Comparison of ENCODE assay signal across 9 cellular contexts in the genomic region with DNA sequence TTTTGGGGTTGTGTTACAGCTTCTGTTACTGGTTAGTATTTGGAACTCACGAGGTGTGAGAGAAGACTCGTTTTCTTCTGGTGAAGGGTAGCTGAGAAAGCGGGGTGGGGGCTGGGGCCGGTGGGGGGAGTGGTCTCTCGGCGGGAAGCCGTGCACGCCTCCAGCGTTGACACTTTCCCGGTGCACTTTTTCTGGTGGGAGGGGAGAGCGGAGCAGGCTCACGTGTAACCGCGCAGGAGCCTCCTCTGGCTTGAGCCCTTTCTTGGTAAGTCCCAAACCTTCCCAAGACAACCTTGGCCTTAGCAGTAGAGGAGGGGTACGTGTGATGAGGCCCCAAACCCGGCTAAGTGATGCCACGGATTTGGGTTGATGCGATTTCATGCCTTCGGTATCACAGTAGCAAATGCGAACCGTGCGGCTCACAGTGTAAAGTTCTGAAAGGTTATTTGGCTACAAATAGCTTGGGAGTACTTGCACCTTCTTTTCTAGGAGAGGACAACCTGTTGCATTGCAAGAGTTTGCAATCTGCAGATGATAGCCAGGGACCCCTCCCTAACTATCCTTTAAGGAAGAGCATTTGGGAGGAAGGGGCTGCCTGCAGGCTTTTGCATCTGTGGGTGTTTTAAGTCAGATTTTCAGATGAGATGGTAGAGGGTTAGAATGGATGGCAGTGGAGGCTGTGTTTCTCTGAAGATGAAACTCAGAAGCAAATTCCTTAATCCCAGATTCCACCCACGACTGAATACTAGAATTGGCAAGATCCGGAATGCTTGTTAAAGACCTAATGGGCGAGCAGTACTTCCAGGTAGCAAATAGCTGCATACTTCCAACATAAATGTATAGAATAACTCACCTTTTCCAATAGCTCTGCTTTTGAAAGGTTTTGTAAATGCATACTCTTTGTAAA. TPM values are rescaled to one million over a fixed set of nuclear protein-coding genes. Genes with fewer than 3 reads are reported as not detected.
DNase-seq lines count a peak whose midpoint lies in the region; ATAC-seq, FAIRE-seq and TF ChIP-seq lines count a peak whose summit lies in the region.
"Had no signal": no experiment of that assay in that cellular context is flagged by ENCODE, and none has a peak within 500 bp of the region (broad histone marks: within the 10 kb centered on the region; RNA-seq: fewer than 3 reads in every experiment).

No MANE protein-coding gene starts in this region.

- no peaks in the 10 kb centered on the region for H3K79me2 ChIP-seq in H1 (ENCODE audit: control insufficient read depth in 1 of 2, insufficient read depth in 2 of 2, low read length in 2 of 2)

- no peak overlapping the region for H3K4ac ChIP-seq in H1 (replicated peaks; ENCODE audit: insufficient read length, low read depth, low read length)

- no peak overlapping the region for H4K91ac ChIP-seq in H1 (replicated peaks; ENCODE audit: insufficient read length, low read length)

- H2BK15ac ChIP-seq in H1 (ENCODE audit: low read length): no peak overlapping the region

- H3K14ac ChIP-seq in H1 (ENCODE audit: insufficient read length): no peak overlapping the region

- no peak for TF ChIP-seq POLR2A in H1 (IDR thresholded peaks at IDR 0.05; ENCODE audit: control extremely low read depth in 1 of 2, low read depth in 2 of 2, low read length in 2 of 2)

- TF ChIP-seq EP300 in H1 (IDR thresholded peaks at IDR 0.05; ENCODE audit: borderline replicate concordance in 1 of 2, low read depth in 2 of 2, low read length in 2 of 2): no peak

- ATAC-seq in activated naive CD4-positive, alpha-beta T cell treated with anti-CD3 and anti-CD28 coated beads, Interleukin-2, amount 50 U/mL, for 72 hours: no peak
- peak; percentile 66 for ATAC-seq in upper lobe of right lung
- no peak for ATAC-seq in GM21717 (IDR thresholded peaks at IDR 0.05; ENCODE audit: unreplicated experiment)

- peaks cover 0 to 14% (median 7%) of the 10 kb centered on the region in 4 experiments; a peak in 4 of 7 replicates for H3K4me1 ChIP-seq in H1 (replicated peaks in 1 of 4; ENCODE audit: control insufficient read depth in 3 of 4, insufficient read depth in 4 of 4, low read length in 3 of 4)
- peaks cover 14% of the 10 kb centered on the region for H3K4me1 ChIP-seq in upper lobe of right lung

- H3K9me3 ChIP-seq in H1 (ENCODE audit: insufficient read depth in 2 of 2, low read depth in 1 of 2, low read length in 1 of 2): no peaks in the 10 kb centered on the region; a peak in 1 of 4 replicates
- H3K9me3 ChIP-seq in upper lobe of right lung: no peaks in the 10 kb centered on the region

- H2BK120ac ChIP-seq in H1 (replicated peaks; ENCODE audit: low read depth, low read length): no peak overlapping the region

- H3K4me1 Mint-ChIP-seq in activated naive CD4-positive, alpha-beta T cell treated with anti-CD3 and anti-CD28 coated beads, Interleukin-2, amount 10 ng/mL, durations not matched to agents 7 days and 5 days: peaks cover 20% of the 10 kb centered on the region

- H3K4me3 Mint-ChIP-seq in activated naive CD4-positive, alpha-beta T cell treated with anti-CD3 and anti-CD28 coated beads, Interleukin-2, amount 10 ng/mL, durations not matched to agents 7 days and 5 days: peak overlapping the region; percentile 28

- peaks cover 0 to 4% of the 10 kb centered on the region in 2 experiments for H4K20me1 ChIP-seq in H1 (replicated peaks in 1 of 2; ENCODE audit: control insufficient read depth in 1 of 2, insufficient read depth in 2 of 2, low read length in 2 of 2)

- FAIRE-seq in H1 (lab: Jason Lieb, UNC): no peak

- no peak overlapping the region for H2AK5ac ChIP-seq in H1 (ENCODE audit: low read depth, low read length)

- no peak for TF ChIP-seq RAD21 in H1 (IDR thresholded peaks at IDR 0.05 in 1 of 2, conservative IDR thresholded peaks at IDR 0.05 in 1 of 2; ENCODE audit: low read depth in 2 of 2, low read length in 2 of 2)

- H2AFZ ChIP-seq in H1 (ENCODE audit: low read length): no peak overlapping the region

- peaks cover 10% of the 10 kb centered on the region; the same call in 1 of the 2 replicates for H3K23me2 ChIP-seq in H1 (ENCODE audit: low read depth, low read length)

- H3K27me3 ChIP-seq in H1 (replicated peaks in 1 of 4; ENCODE audit: control insufficient read depth in 3 of 4, extremely low read depth in 1 of 4, insufficient read depth in 3 of 4, low read length in 3 of 4): peaks cover 19 to 56% (median 46%) of the 10 kb centered on the region in 4 experiments
- peaks cover 30% of the 10 kb centered on the region for H3K27me3 ChIP-seq in upper lobe of right lung

- POLR2A ChIA-PET in H1 (lab: Charles Lee; ENCODE audit: partially characterized antibody): interaction anchor here (0.7 to 2.0 kb wide), 3 partner anchors 18 to 28 kb away, joined by 3 to 7 read pairs (median 3); no protein-coding TSS in a partner anchor

- H3K23ac ChIP-seq in H1 (ENCODE audit: insufficient read length): no peak overlapping the region

- no peak overlapping the region for H2BK5ac ChIP-seq in H1 (ENCODE audit: low read depth, low read length)

- no peak overlapping the region for H3K9ac ChIP-seq in H1 (replicated peaks in 1 of 4; ENCODE audit: extremely low read depth in 1 of 4, low read depth in 3 of 4, low read length in 3 of 4)

- intact Hi-C loops in upper lobe of right lung (cut with DNase I): no loop called here

- no peaks in the 10 kb centered on the region for H3K36me3 Mint-ChIP-seq in activated naive CD4-positive, alpha-beta T cell treated with anti-CD3 and anti-CD28 coated beads, Interleukin-2, amount 10 ng/mL, durations not matched to agents 7 days and 5 days
- peaks cover 0 to 16% of the 10 kb centered on the region in 2 donors for H3K36me3 Mint-ChIP-seq in activated naive CD4-positive, alpha-beta T cell treated with anti-CD3 and anti-CD28 coated beads, Interleukin-2, amount 50 U/mL, for 72 hours

- peak overlapping the region; percentile 79 to 98 for H3K4me2 ChIP-seq in H1 (ENCODE audit: insufficient read depth in 1 of 2, low read depth in 2 of 2, low read length in 2 of 2)

- H3K4me3 ChIP-seq in H1 (ENCODE audit: extremely low read depth in 1 of 4, insufficient read depth in 2 of 4, low read depth in 3 of 4, low read length in 4 of 4) (peak overlapping the region in 3 of 4 experiments; percentile 25 to 70 (median 41); a peak in 4 of 8 replicates), upper lobe of right lung (peak overlapping the region; percentile 64)

- peaks cover 86% of the 10 kb centered on the region for H3K27me3 Mint-ChIP-seq in activated naive CD4-positive, alpha-beta T cell treated with anti-CD3 and anti-CD28 coated beads, Interleukin-2, amount 10 ng/mL, durations not matched to agents 7 days and 5 days

- CTCF ChIA-PET in activated naive CD4-positive, alpha-beta T cell treated with anti-CD3 and anti-CD28 coated beads, Interleukin-2, amount 10 ng/mL, durations not matched to agents 7 days and 5 days (lab: Charles Lee): interaction anchor here (0.6 to 1.1 kb wide), 2 partner anchors 261 to 475 kb away, joined by 3 read pairs; no protein-coding TSS in a partner anchor
- CTCF ChIA-PET in H1 (lab: Charles Lee; ENCODE audit: partially characterized antibody): interaction anchor here (0.9 to 1.1 kb wide), 3 partner anchors 10 to 91 kb away, joined by 3 to 4 read pairs (median 3); no protein-coding TSS in a partner anchor

- peaks cover 2% of the 10 kb centered on the region for H3K9me3 Mint-ChIP-seq in activated naive CD4-positive, alpha-beta T cell treated with anti-CD3 and anti-CD28 coated beads, Interleukin-2, amount 10 ng/mL, durations not matched to agents 7 days and 5 days
- H3K9me3 Mint-ChIP-seq in activated naive CD4-positive, alpha-beta T cell treated with anti-CD3 and anti-CD28 coated beads, Interleukin-2, amount 50 U/mL, for 72 hours: no peaks in the 10 kb centered on the region

- H2BK20ac ChIP-seq in H1 (ENCODE audit: low read length): no peak overlapping the region

- no peaks in the 10 kb centered on the region for H3K79me1 ChIP-seq in H1 (ENCODE audit: low read depth, low read length)

- no peak overlapping the region for H4K5ac ChIP-seq in H1 (ENCODE audit: insufficient read length, low read depth, low read length)

- peak; percentile 21 for DNase-seq in activated naive CD4-positive, alpha-beta T cell treated with anti-CD3 and anti-CD28 coated beads, Interleukin-2, amount 10 ng/mL, durations not matched to agents 7 days and 5 days
- no peak for DNase-seq in activated naive CD4-positive, alpha-beta T cell treated with anti-CD3 and anti-CD28 coated beads, Interleukin-2, amount 50 U/mL, for 72 hours (ENCODE audit: low spot score in 2 of 2)
- peak in 1 of 2 experiments; percentile 50 for DNase-seq in H1 (ENCODE audit: low read depth in 1 of 2, low spot score in 2 of 2)
- peak; percentile 32 for DNase-seq in midbrain (lab: John Stamatoyannopoulos, UW)
- DNase-seq in upper lobe of right lung: peak; percentile 75
- no peak for DNase-seq in ureter (ENCODE audit: low spot score)
- DNase-seq in activated gamma-delta T cell (lab: John Stamatoyannopoulos, UW): no peak

- H3K36me3 ChIP-seq in H1 (ENCODE audit: control insufficient read depth in 2 of 4, insufficient read depth in 4 of 4, low read length in 3 of 4) (no peaks in the 10 kb centered on the region), upper lobe of right lung (no peaks in the 10 kb centered on the region)

- 42% methylated on average over 13 of the region's 25 CpGs; no CpG with 5 or more reads in 1 of the 2 experiments for WGBS in H1 (ENCODE audit: extremely low coverage in 1 of 2, insufficient coverage in 1 of 2, insufficient read length in 1 of 2, insufficient replicate concordance in 2 of 2, low coverage in 1 of 2, low lambda C conversion rate in 2 of 2, missing lambda C conversion rate in 1 of 2), 2 experiments

- no peak for TF ChIP-seq CTCF in H1 (IDR thresholded peaks at IDR 0.05; ENCODE audit: control extremely low read depth in 1 of 3, insufficient read depth in 1 of 3, low read depth in 1 of 3, low read length in 3 of 3)
- no peak for TF ChIP-seq CTCF in upper lobe of right lung (IDR thresholded peaks at IDR 0.05)

- no peak overlapping the region for H4K8ac ChIP-seq in H1 (ENCODE audit: extremely low read depth, insufficient read depth, low read length)

- H3K27ac ChIP-seq in H1 (ENCODE audit: low read depth, low read length) (no peak overlapping the region), upper lobe of right lung (peak overlapping the region; percentile 78)
- H3K27ac ChIP-seq: epithelial cell of prostate had no signal

- no peak overlapping the region for H3K18ac ChIP-seq in H1 (ENCODE audit: extremely low read depth, low read length)

- no peak overlapping the region for H2BK12ac ChIP-seq in H1 (ENCODE audit: low read depth, low read length)

- no peak overlapping the region for H3K27ac Mint-ChIP-seq in activated naive CD4-positive, alpha-beta T cell treated with anti-CD3 and anti-CD28 coated beads, Interleukin-2, amount 10 ng/mL, durations not matched to agents 7 days and 5 days
- H3K27ac Mint-ChIP-seq in activated naive CD4-positive, alpha-beta T cell treated with anti-CD3 and anti-CD28 coated beads, Interleukin-2, amount 50 U/mL, for 72 hours: no peak overlapping the region

- no peak overlapping the region for H3K56ac ChIP-seq in H1 (replicated peaks; ENCODE audit: insufficient read length, low read depth, low read length)

RNA-seq across cellular contexts. Expression of a gene that starts 1.5 kb away (rescaled TPM):
- 1 to 10 TPM in 1 of 2 donors, under 1 TPM in 1; 0.11 to 1.8 TPM for total RNA-seq in activated naive CD4-positive, alpha-beta T cell treated with anti-CD3 and anti-CD28 coated beads, Interleukin-2, amount 50 U/mL, for 72 hours
- total RNA-seq in H1 (2021; fragmentation: NEBNext Ultra II Directional; extraction: Animal tissue kit (Norgen Biotek cat#: 25700)): 0.38 and 0.60 TPM in 2 replicates
- 0.36 and 0.39 TPM in 2 replicates for polyA plus RNA-seq in H1 (2011; rRNA removed)
- polyA plus RNA-seq in H1 (2011; cell fraction: cytosol; rRNA removed): 0.35 TPM
- 0.21 TPM for polyA plus RNA-seq in H1 (2011; cell fraction: nucleus; rRNA removed)
- 0.25 to 0.32 TPM (median 0.27 TPM) in 3 of 4 replicates, not detected in the other for polyA plus RNA-seq in H1 (2012, experiment 1 of 2)
- polyA plus RNA-seq in H1 (2012, experiment 2 of 2): 0.16 TPM
- 0.22 TPM for polyA plus RNA-seq in H1 (2013, experiment 1 of 2)
- polyA plus RNA-seq in H1 (2013, experiment 2 of 2): 0.26 TPM
- polyA minus RNA-seq in H1 (2011; rRNA and poly(A)+ RNA removed): 0.38 and 1.6 TPM in 2 replicates
- polyA minus RNA-seq in H1 (2011; cell fraction: cytosol; rRNA and poly(A)+ RNA removed): not detected
- 1.8 TPM for polyA minus RNA-seq in H1 (2011; cell fraction: nucleus; rRNA and poly(A)+ RNA removed)
- 31.8 TPM for total RNA-seq in upper lobe of right lung
- total RNA-seq in ureter: 23.8 TPM

Comparison
In these comparisons a context has a peak if more than half of its experiments do, and no peak if none do; other contexts are left out.
1. DNase-seq: peak in activated naive CD4-positive, alpha-beta T cell treated with anti-CD3 and anti-CD28 coated beads, Interleukin-2, amount 10 ng/mL, durations not matched to agents 7 days and 5 days (single experiment), midbrain (single experiment) and upper lobe of right lung (single experiment); none in activated naive CD4-positive, alpha-beta T cell treated with anti-CD3 and anti-CD28 coated beads, Interleukin-2, amount 50 U/mL, for 72 hours (0 of 2), ureter (single experiment) and activated gamma-delta T cell (single experiment).